ENCODE assay signal across 8 cellular contexts in genomic region chr4:140151700-140152014, GRCh38. TPM values are rescaled to one million over a fixed set of nuclear protein-coding genes. Genes with fewer than 3 reads are reported as not detected.
DNase-seq lines count a peak whose midpoint lies in the region; ATAC-seq lines count a peak whose summit lies in the region.

No MANE protein-coding gene starts in this region.

- peak; percentile 86 for DNase-seq in Daoy (ENCODE audit: low read depth)
- DNase-seq in NCI-H1092 (lab: John Stamatoyannopoulos, UW) = peak; percentile 93
- peak; percentile 81 for DNase-seq in SIG-M5 treated with dmso at 0.1 percent for 504 hours (lab: John Stamatoyannopoulos, UW; ENCODE audit: unreplicated experiment)
- peak in 52 of 58 donors; percentile 8 to 80 (median 51) for DNase-seq in anterior cingulate cortex (lab: John Stamatoyannopoulos, UW)
- peak; percentile 80 for DNase-seq in left ventricle myocardium superior
- DNase-seq in trophoblast cell = peak; percentile 91 to 92

- H3K18ac ChIP-seq in trophoblast cell (ENCODE audit: low read length) = peak overlapping the region; percentile 98

- no peaks in the 10 kb centered on the region for H3K36me3 ChIP-seq in trophoblast cell (ENCODE audit: control insufficient read depth in 1 of 2, insufficient read depth in 2 of 2, low read length in 2 of 2)

- H2BK12ac ChIP-seq in trophoblast cell (ENCODE audit: low read length) = peak overlapping the region; percentile 52

- H4K12ac ChIP-seq in trophoblast cell (ENCODE audit: low read depth, low read length) = peak overlapping the region; percentile 99

- H4K8ac ChIP-seq in trophoblast cell (ENCODE audit: low read depth, low read length) = peak overlapping the region; percentile 99

- no peaks in the 10 kb centered on the region for H3K9me3 ChIP-seq in trophoblast cell (ENCODE audit: insufficient read depth, low read depth, low read length)

- H2BK120ac ChIP-seq in trophoblast cell (ENCODE audit: insufficient read depth, low read length, poor library complexity) = peak overlapping the region; percentile 99

- peak overlapping the region; percentile 97 for H3K14ac ChIP-seq in trophoblast cell (ENCODE audit: low read length)

- H3K4me3 ChIP-seq in trophoblast cell (ENCODE audit: low read depth, low read length) = peak overlapping the region; percentile 91

- ATAC-seq in left ventricle myocardium superior (peak; percentile 64), HG03159 (IDR thresholded peaks at IDR 0.05; ENCODE audit: unreplicated experiment) (no peak), HG03442 (IDR thresholded peaks at IDR 0.05; ENCODE audit: unreplicated experiment) (no peak)

- peak overlapping the region; percentile 99 for H4K91ac ChIP-seq in trophoblast cell (ENCODE audit: low read depth, low read length)

- no peak overlapping the region for H2AFZ ChIP-seq in trophoblast cell (ENCODE audit: insufficient read depth, low read length, poor library complexity)

- peak overlapping the region; percentile 91 for H3K9ac ChIP-seq in trophoblast cell (ENCODE audit: low read length)

- no peaks in the 10 kb centered on the region for H3K4me1 ChIP-seq in trophoblast cell (ENCODE audit: control insufficient read depth in 1 of 2, insufficient read depth in 2 of 2, low read length in 2 of 2)

- peak overlapping the region; percentile 99 for H2BK5ac ChIP-seq in trophoblast cell (ENCODE audit: low read depth, low read length, poor library complexity)

- H2AK5ac ChIP-seq in trophoblast cell (ENCODE audit: low read length) = no peak overlapping the region

- H3K79me2 ChIP-seq in trophoblast cell (ENCODE audit: control insufficient read depth, insufficient read depth, low read length, poor library complexity) = peaks cover 30% of the 10 kb centered on the region

- H3K27me3 ChIP-seq in trophoblast cell (ENCODE audit: insufficient read depth, low read length) = no peaks in the 10 kb centered on the region

- peak overlapping the region; percentile 67 for H3K4me2 ChIP-seq in trophoblast cell (ENCODE audit: low read length)

- no CpG with 5 or more reads among the region's 11 CpGs for WGBS in trophoblast cell (ENCODE audit: extremely low coverage, insufficient coverage, insufficient read length)

- H3K4ac ChIP-seq in trophoblast cell (ENCODE audit: low read depth, low read length) = peak overlapping the region; percentile 99

- peaks cover 39% of the 10 kb centered on the region for H3K79me1 ChIP-seq in trophoblast cell (ENCODE audit: low read length)

- H3K27ac ChIP-seq in trophoblast cell (ENCODE audit: low read depth, low read length) = peak overlapping the region; percentile 100

- intact Hi-C loops in left ventricle myocardium superior (cut with micrococcal nuclease) = loop anchor here (2.0 kb wide), 1 partner anchor 51 kb away; no protein-coding TSS in a partner anchor

- no peak overlapping the region for H3K23ac ChIP-seq in trophoblast cell (ENCODE audit: low read length)

RNA-seq across cellular contexts. Expression of gene MAML3, which starts 2.3 kb away (rescaled TPM):
- 2.1 and 2.7 TPM in 2 replicates for total RNA-seq in Daoy (2014; rRNA removed; shearing (Covaris generic))
- 2.1 TPM for total RNA-seq in left ventricle myocardium superior
- polyA plus RNA-seq in trophoblast cell (2013) = 31.7 and 32.4 TPM in 2 replicates
